ENCODE assay signal across 15 cellular contexts in genomic region chr9:75090579-75090978, GRCh38. TPM values are rescaled to one million over a fixed set of nuclear protein-coding genes. Genes with fewer than 3 reads are reported as not detected.
DNase-seq lines count a peak whose midpoint lies in the region; ATAC-seq, FAIRE-seq and TF ChIP-seq lines count a peak whose summit lies in the region.
"Had no signal": no experiment of that assay in that cellular context is flagged by ENCODE, and none has a peak within 500 bp of the region (broad histone marks: within the 10 kb centered on the region; RNA-seq: fewer than 3 reads in every experiment).

No MANE protein-coding gene starts in this region.

- H4K20me1 ChIP-seq in OCI-LY1 (ENCODE audit: insufficient read depth, low read length) (no peaks in the 10 kb centered on the region), K562 (replicated peaks; ENCODE audit: control insufficient read depth, insufficient read depth, low read length) (no peaks in the 10 kb centered on the region), osteoblast (ENCODE audit: insufficient read depth, low read length) (peaks cover 17% of the 10 kb centered on the region)

- H3K9me3 ChIP-seq in OCI-LY1 (ENCODE audit: low read length) (no peaks in the 10 kb centered on the region), K562 (replicated peaks; ENCODE audit: control insufficient read depth, insufficient read depth, low read depth, low read length) (no peaks in the 10 kb centered on the region), osteoblast (ENCODE audit: low read depth, low read length) (no peaks in the 10 kb centered on the region), small intestine (ENCODE audit: control insufficient read depth, low read depth) (no peaks in the 10 kb centered on the region)
- H3K9me3 ChIP-seq: HAP-1 had no signal

- CTCF ChIA-PET in K562 (lab: Yijun Ruan, JAX; ENCODE audit: low intra/inter-chr PET ratio): no interaction called here

- no peaks in the 10 kb centered on the region for H3K27me3 ChIP-seq in OCI-LY1 (ENCODE audit: insufficient read depth, low read length)
- H3K27me3 ChIP-seq in K562 (ENCODE audit: control insufficient read depth in 2 of 2, insufficient read depth in 2 of 2, low read length in 2 of 2): no peaks in the 10 kb centered on the region
- no peaks in the 10 kb centered on the region for H3K27me3 ChIP-seq in osteoblast (ENCODE audit: insufficient read depth, low read length)
- no peaks in the 10 kb centered on the region for H3K27me3 ChIP-seq in small intestine (ENCODE audit: control insufficient read depth in 2 of 2, insufficient read depth in 2 of 2, low read length in 2 of 2)

- no peaks in the 10 kb centered on the region for H3K9me3 Mint-ChIP-seq in activated T-cell treated with anti-CD3 and anti-CD28 coated beads, Interleukin-2, amount 50 U/mL, for 24 hours

- H3K27ac ChIP-seq in OCI-LY1 (ENCODE audit: low read depth, low read length, poor library complexity, severe bottlenecking): peak overlapping the region; percentile 65
- no peak overlapping the region for H3K27ac ChIP-seq in K562 (ENCODE audit: extremely low read depth, low read depth, low read length)
- H3K27ac ChIP-seq in osteoblast (ENCODE audit: low read depth, low read length): no peak overlapping the region
- H3K27ac ChIP-seq in small intestine (ENCODE audit: low read depth in 1 of 2, low read length in 1 of 2): no peak overlapping the region
- H3K27ac ChIP-seq: coronary artery, HL-60 had no signal

- H3K4me3 Mint-ChIP-seq in activated T-cell treated with anti-CD3 and anti-CD28 coated beads, Interleukin-2, amount 50 U/mL, for 24 hours: peak overlapping the region; percentile 92

- H3K9ac ChIP-seq in OCI-LY1 (ENCODE audit: low read length) (peak overlapping the region; percentile 16; the same call in 1 of the 2 replicates), K562 (ENCODE audit: insufficient read depth in 1 of 2, low read depth in 2 of 2, low read length in 2 of 2) (no peak overlapping the region)

- in situ Hi-C loops in K562 (cut with MboI): no loop called here

- no peak for TF ChIP-seq CTCF in OCI-LY1 (IDR thresholded peaks at IDR 0.05; ENCODE audit: low read length)
- TF ChIP-seq CTCF in K562 (IDR thresholded peaks at IDR 0.05 in 2 of 3, conservative IDR thresholded peaks at IDR 0.05 in 1 of 3; ENCODE audit: insufficient read depth in 2 of 3, low read depth in 1 of 3, low read length in 3 of 3): no peak
- no peak for TF ChIP-seq CTCF in osteoblast (IDR thresholded peaks at IDR 0.05; ENCODE audit: extremely low read depth, low read depth, low read length)

- H3K27ac Mint-ChIP-seq in activated T-cell treated with anti-CD3 and anti-CD28 coated beads, Interleukin-2, amount 50 U/mL, for 24 hours: peak overlapping the region; percentile 95

- H2AFZ ChIP-seq in OCI-LY1 (ENCODE audit: low read length) (no peak overlapping the region), K562 (ENCODE audit: low read depth, low read length) (no peak overlapping the region), osteoblast (ENCODE audit: low read length) (no peak overlapping the region)

- TF ChIP-seq RAD21 in K562 (CRISPR knock-in tag; conservative IDR thresholded peaks at IDR 0.05 in 1 of 2, IDR thresholded peaks at IDR 0.05 in 1 of 2): no peak

- no TSS peak for BruUV-seq in K562 (replicated peaks; lab: Mats Ljungman, UMichigan)

- H3K36me3 ChIP-seq in OCI-LY1 (ENCODE audit: insufficient read depth, low read length) (0 out of 2 replicates have a peak, but pooled peaks cover 4% of the 10 kb centered on the region), K562 (ENCODE audit: control insufficient read depth, insufficient read depth, low read length) (no peaks in the 10 kb centered on the region), osteoblast (ENCODE audit: insufficient read depth, low read length) (no peaks in the 10 kb centered on the region), small intestine (ENCODE audit: control insufficient read depth in 2 of 2, insufficient read depth in 2 of 2, low read length in 2 of 2) (no peaks in the 10 kb centered on the region)
- H3K36me3 ChIP-seq: HAP-1 had no signal

- no peak for ATAC-seq in K562
- no peak for ATAC-seq in HG02571 (IDR thresholded peaks at IDR 0.05; ENCODE audit: unreplicated experiment)

- H3F3A ChIP-seq in OCI-LY1 (ENCODE audit: insufficient read depth, low read length): 0 out of 2 replicates have a peak, but pooled peaks cover 5% of the 10 kb centered on the region

- H3K4me2 ChIP-seq in OCI-LY1 (ENCODE audit: low read length) (peak overlapping the region; percentile 71; the same call in 1 of the 2 replicates), K562 (ENCODE audit: insufficient read depth, low read length) (no peak overlapping the region), osteoblast (ENCODE audit: insufficient read depth, low read length) (peak overlapping the region; percentile 37)

- TF ChIP-seq EP300 in K562 (IDR thresholded peaks at IDR 0.05; ENCODE audit: low read length): no peak

- H3K4me3 ChIP-seq in OCI-LY1 (ENCODE audit: low read depth, low read length, poor library complexity, severe bottlenecking) (peak overlapping the region; percentile 98), K562 (no peak overlapping the region), osteoblast (ENCODE audit: insufficient read depth, low read length) (no peak overlapping the region), small intestine (ENCODE audit: low read depth in 1 of 2, low read length in 2 of 2) (no peak overlapping the region)
- H3K4me3 ChIP-seq: HAP-1 had no signal

- no peak for DNase-seq in activated T-cell treated with anti-CD3 and anti-CD28 coated beads, Interleukin-2, amount 50 U/mL, for 24 hours
- no peak for DNase-seq in activated T-cell treated with anti-CD3 and anti-CD28 coated beads, Interleukin-2, amount 50 U/mL, for 48 hours
- no peak for DNase-seq in K562 (ENCODE audit: extremely low read depth in 1 of 4, low spot score in 3 of 4)
- DNase-seq in osteoblast (ENCODE audit: insufficient read length, low spot score, missing footprints): no peak
- DNase-seq in stimulated activated CD4-positive, alpha-beta T cell treated with anti-CD3 and anti-CD28 coated beads, Interleukin-4, amount 100 ng/mL, for 24 hours: no peak
- DNase-seq in small intestine: no peak
- DNase-seq: ACHN, NCI-H2029, occipital lobe, T-helper 9 cell had no signal

- FAIRE-seq in K562 (lab: Jason Lieb, UNC) (no peak), small intestine (lab: Jason Lieb, UNC) (no peak)

- whole genome bisulfite sequencing in K562 (ENCODE audit: insufficient coverage, low coverage, missing lambda C conversion rate): 76% methylated on average over 3 of the region's 4 CpGs
- WGBS in small intestine, 3 donors: 75 to 87% (median 86%) methylated on average over 4 of the region's 4 CpGs

- no peaks in the 10 kb centered on the region for H3K27me3 Mint-ChIP-seq in activated T-cell treated with anti-CD3 and anti-CD28 coated beads, Interleukin-2, amount 50 U/mL, for 24 hours

- H3K4me1 ChIP-seq in OCI-LY1 (ENCODE audit: insufficient read depth, low read length, severe bottlenecking) (peaks cover 56% of the 10 kb centered on the region), K562 (replicated peaks in 1 of 2; ENCODE audit: control insufficient read depth in 2 of 2, insufficient read depth in 2 of 2, low read length in 2 of 2) (peaks cover 8 to 14% of the 10 kb centered on the region in 2 experiments; a peak in 4 of 5 replicates), osteoblast (ENCODE audit: insufficient read depth, low read length) (peaks cover 18% of the 10 kb centered on the region), small intestine (ENCODE audit: control insufficient read depth in 2 of 2, insufficient read depth in 1 of 2, low read depth in 1 of 2, low read length in 1 of 2) (peaks cover 7 to 21% of the 10 kb centered on the region in 2 donors)

- POLR2A ChIA-PET in K562 (lab: Yijun Ruan, JAX): interaction anchor here (0.7 kb wide), 1 partner anchor 26 kb away, joined by 3 read pairs; no protein-coding TSS in a partner anchor

- TF ChIP-seq POLR2A in K562 (conservative IDR thresholded peaks at IDR 0.05): no peak

- peaks cover 77% of the 10 kb centered on the region for H3K79me2 ChIP-seq in OCI-LY1 (ENCODE audit: insufficient read depth, low read length)
- H3K79me2 ChIP-seq in K562 (ENCODE audit: control insufficient read depth, insufficient read depth, low read length): peaks cover 28% of the 10 kb centered on the region
- H3K79me2 ChIP-seq in osteoblast (ENCODE audit: insufficient read depth, low read length): peaks cover 81% of the 10 kb centered on the region

- peaks cover 74% of the 10 kb centered on the region for H3K4me1 Mint-ChIP-seq in activated T-cell treated with anti-CD3 and anti-CD28 coated beads, Interleukin-2, amount 50 U/mL, for 24 hours (ENCODE audit: low read depth)

- intact Hi-C loops in K562 (cut with micrococcal nuclease): no loop called here

- no peaks in the 10 kb centered on the region for H3K9me2 ChIP-seq in OCI-LY1 (ENCODE audit: low read depth, low read length)

- H3K36me3 Mint-ChIP-seq in activated T-cell treated with anti-CD3 and anti-CD28 coated beads, Interleukin-2, amount 50 U/mL, for 24 hours (ENCODE audit: low read depth): peaks cover 37% of the 10 kb centered on the region

- no peaks in the 10 kb centered on the region for H3K9me1 ChIP-seq in K562 (ENCODE audit: control insufficient read depth, insufficient read depth, low read length)

RNA-seq across cellular contexts. Expression of gene OSTF1, which starts 2.3 kb away (rescaled TPM):
- total RNA-seq in K562 (2011; cell fraction: chromatin; rRNA removed; ENCODE audit: low replicate concordance): 1.7 and 2.1 TPM in 2 replicates
- total RNA-seq in K562 (2011; cell fraction: nucleolus; rRNA removed): 1.0 and 1.6 TPM in 2 replicates
- 1.5 and 1.8 TPM in 2 replicates for total RNA-seq in K562 (2011; cell fraction: nucleoplasm; rRNA removed)
- total RNA-seq in K562 (2014; rRNA removed): 20.2 and 22.7 TPM in 2 replicates
- total RNA-seq in K562 (2014; rRNA removed; fragmentation: Illumina TruSeq; extraction: Trizol): 24.3 and 26.8 TPM in 2 replicates
- total RNA-seq in K562 (2015; rRNA removed; fragmentation: Illumina TruSeq; extraction: Trizol): 35.4 and 37.3 TPM in 2 replicates
- 25.1 and 25.8 TPM in 2 replicates for total RNA-seq in K562 (2021)
- 16.6 and 20.5 TPM in 2 replicates for polyA plus RNA-seq in K562 (2011; rRNA removed)
- 6.5 and 10.2 TPM in 2 replicates for polyA plus RNA-seq in K562 (2011; cell fraction: cytosol; rRNA removed)
- polyA plus RNA-seq in K562 (2011; cell fraction: nucleus; rRNA removed): 2.8 and 6.8 TPM in 2 replicates
- 33.5 and 38.3 TPM in 2 replicates for polyA plus RNA-seq in K562 (2012)
- polyA plus RNA-seq in K562 (2014; fragmentation: Illumina TruSeq; extraction: Trizol): 24.5 and 24.9 TPM in 2 replicates
- 10 to 100 TPM; 15.0 to 23.0 TPM for polyA plus RNA-seq in K562 (2014; fragmentation: Nextera tagmentation; extraction: Ambion mirVana)
- polyA plus RNA-seq in K562 (2014; rRNA removed): 16.5 and 16.6 TPM in 2 replicates
- 52.6 and 53.0 TPM in 2 replicates for polyA minus RNA-seq in K562 (2011; rRNA and poly(A)+ RNA removed)
- polyA minus RNA-seq in K562 (2011; cell fraction: cytosol; rRNA and poly(A)+ RNA removed): 15.8 and 23.3 TPM in 2 replicates
- polyA minus RNA-seq in K562 (2011; cell fraction: nucleus; rRNA and poly(A)+ RNA removed): 2.2 and 6.3 TPM in 2 replicates
- total RNA-seq in osteoblast: 30.0 and 35.1 TPM in 2 replicates
- 10 to 100 TPM; 38.5 to 48.9 (median 48.5) TPM for polyA plus RNA-seq in small intestine

RNA-seq across cellular contexts. Expression of gene NMRK1, which starts 2.6 kb away (rescaled TPM):
- 4.2 and 6.2 TPM in 2 replicates for total RNA-seq in K562 (2011; cell fraction: chromatin; rRNA removed; ENCODE audit: low replicate concordance)
- total RNA-seq in K562 (2011; cell fraction: nucleolus; rRNA removed): 2.2 and 5.0 TPM in 2 replicates
- total RNA-seq in K562 (2011; cell fraction: nucleoplasm; rRNA removed): 2.7 and 5.5 TPM in 2 replicates
- total RNA-seq in K562 (2014; rRNA removed) (1.2 and 2.0 TPM in 2 replicates), K562 (2014; rRNA removed; fragmentation: Illumina TruSeq; extraction: Trizol) (1.7 and 2.0 TPM in 2 replicates), K562 (2015; rRNA removed; fragmentation: Illumina TruSeq; extraction: Trizol) (1.1 and 1.9 TPM in 2 replicates), K562 (2021) (2.8 and 3.0 TPM in 2 replicates), osteoblast (21.4 and 29.2 TPM in 2 replicates)
- polyA plus RNA-seq in K562 (2011; rRNA removed) (3.5 and 5.0 TPM in 2 replicates), K562 (2014; fragmentation: Illumina TruSeq; extraction: Trizol) (1.1 and 1.9 TPM in 2 replicates), K562 (2014; fragmentation: Nextera tagmentation; extraction: Ambion mirVana) (1 to 10 TPM; 1.3 to 2.0 TPM), K562 (2014; rRNA removed) (1.1 and 2.3 TPM in 2 replicates), small intestine (10 to 100 TPM; 19.9 to 95.7 (median 50.5) TPM)
- 1.2 and 2.1 TPM in 2 replicates for polyA plus RNA-seq in K562 (2011; cell fraction: cytosol; rRNA removed)
- polyA plus RNA-seq in K562 (2011; cell fraction: nucleus; rRNA removed): 4.0 and 7.1 TPM in 2 replicates
- polyA plus RNA-seq in K562 (2012): 2.4 and 4.1 TPM in 2 replicates
- polyA minus RNA-seq in K562 (2011; rRNA and poly(A)+ RNA removed): 1.4 and 1.9 TPM in 2 replicates
- not detected in 2 replicates for polyA minus RNA-seq in K562 (2011; cell fraction: cytosol; rRNA and poly(A)+ RNA removed)
- polyA minus RNA-seq in K562 (2011; cell fraction: nucleus; rRNA and poly(A)+ RNA removed): 1.9 and 5.0 TPM in 2 replicates
